In genomic region chr21:38272215-38272614, GRCh38 we compare ENCODE assay signal across 30 cellular contexts. TPM values are rescaled to one million over a fixed set of nuclear protein-coding genes. Genes with fewer than 3 reads are reported as not detected.
A peak's percentile ranks its signal among the peaks of the same experiment; 100 is the strongest.
DNase-seq lines count a peak whose midpoint lies in the region; ATAC-seq and TF ChIP-seq lines count a peak whose summit lies in the region.
"Had no signal": no experiment of that assay in that cellular context is flagged by ENCODE, and none has a peak within 500 bp of the region (broad histone marks: within the 10 kb centered on the region; RNA-seq: fewer than 3 reads in every experiment).

No MANE protein-coding gene starts in this region.

- H3K27me3 Mint-ChIP-seq in activated CD8-positive, alpha-beta T cell treated with anti-CD3 and anti-CD28 coated beads, Interleukin-2, amount 10 ng/mL, durations not matched to agents 7 days and 5 days (ENCODE audit: low read depth): no peaks in the 10 kb centered on the region

- peak overlapping the region in 1 of 4 donors; percentile 3 for H3K4me3 ChIP-seq in esophagus squamous epithelium
- peak overlapping the region; percentile 53 to 54 for H3K4me3 ChIP-seq in neutrophil (ENCODE audit: low read depth in 1 of 2, low read length in 1 of 2)
- no peak overlapping the region for H3K4me3 ChIP-seq in colonic mucosa
- H3K4me3 ChIP-seq: cardiac muscle cell, lung, SK-N-MC, vagina had no signal

- no peak overlapping the region for H3K9ac ChIP-seq in colonic mucosa (ENCODE audit: low read depth in 2 of 2, low read length in 2 of 2)

- no peaks in the 10 kb centered on the region for H3K36me3 Mint-ChIP-seq in activated CD8-positive, alpha-beta T cell treated with anti-CD3 and anti-CD28 coated beads, Interleukin-2, amount 10 ng/mL, durations not matched to agents 7 days and 5 days (ENCODE audit: low read depth)
- H3K36me3 Mint-ChIP-seq: activated naive CD8-positive, alpha-beta T cell treated with anti-CD3 and anti-CD28 coated beads for 36 hours; stimulated activated memory B cell treated with anti-CD40 and anti-IgM and Interleukin-4, amounts not matched to agents 10 μg/mL and 1 μg/mL and 100 μg/mL, for 72 hours had no signal

- POLR2A ChIA-PET in activated CD8-positive, alpha-beta T cell treated with anti-CD3 and anti-CD28 coated beads, Interleukin-2, amount 10 ng/mL, durations not matched to agents 7 days and 5 days (lab: Charles Lee): no interaction called here

- no peak for ATAC-seq in activated CD8-positive, alpha-beta T cell treated with anti-CD3 and anti-CD28 coated beads, Interleukin-2, amount 10 ng/mL, durations not matched to agents 7 days and 5 days
- no peak for ATAC-seq in GM18907 (IDR thresholded peaks at IDR 0.05; ENCODE audit: unreplicated experiment)
- ATAC-seq: activated CD4-positive, CD25-positive, alpha-beta regulatory T cell treated with anti-CD3 and anti-CD28 coated beads, Interleukin-2, amount 50 U/mL, for 24 hours; HepG2; sciatic nerve; stimulated activated memory B cell treated with anti-CD40 and anti-IgM and Interleukin-4, amounts not matched to agents 10 μg/mL and 1 μg/mL and 100 μg/mL, for 72 hours had no signal

- intact Hi-C loops in esophagus squamous epithelium (cut with DNase I) (no loop called here), colonic mucosa (cut with DNase I) (no loop called here)

- H3K4me1 ChIP-seq in esophagus squamous epithelium: peaks cover 29 to 69% (median 42%) of the 10 kb centered on the region in 3 donors
- H3K4me1 ChIP-seq in neutrophil (ENCODE audit: control insufficient read depth in 1 of 2, insufficient read depth in 1 of 2, low read depth in 1 of 2, low read length in 1 of 2): peaks cover 93 to 100% of the 10 kb centered on the region in 2 experiments
- H3K4me1 ChIP-seq in colonic mucosa: peaks cover 3% of the 10 kb centered on the region
- H3K4me1 ChIP-seq: Caco-2 had no signal

- 45 to 54% methylated on average over 2 to 5 of the region's 6 CpGs for WGBS in esophagus squamous epithelium, 2 donors

- H3K27ac ChIP-seq in esophagus squamous epithelium (peak overlapping the region in 3 of 4 donors; percentile 26 to 34 (median 30)), neutrophil (peak overlapping the region; percentile 90), colonic mucosa (no peak overlapping the region)
- H3K27ac ChIP-seq: cardiac muscle cell, RWPE1, SK-N-MC, vagina had no signal

- no peaks in the 10 kb centered on the region for H3K9me3 Mint-ChIP-seq in activated CD8-positive, alpha-beta T cell treated with anti-CD3 and anti-CD28 coated beads, Interleukin-2, amount 10 ng/mL, durations not matched to agents 7 days and 5 days (ENCODE audit: insufficient read depth)
- H3K9me3 Mint-ChIP-seq: activated naive CD8-positive, alpha-beta T cell treated with anti-CD3 and anti-CD28 coated beads for 36 hours had no signal

- H3K4me3 Mint-ChIP-seq in activated CD8-positive, alpha-beta T cell treated with anti-CD3 and anti-CD28 coated beads, Interleukin-2, amount 10 ng/mL, durations not matched to agents 7 days and 5 days: no peak overlapping the region
- H3K4me3 Mint-ChIP-seq: activated naive CD8-positive, alpha-beta T cell treated with anti-CD3 and anti-CD28 coated beads for 36 hours; stimulated activated memory B cell treated with anti-CD40 and anti-IgM and Interleukin-4, amounts not matched to agents 10 μg/mL and 1 μg/mL and 100 μg/mL, for 72 hours; T-helper 1 cell treated with Interleukin-12 subunit alpha and Interleukin-12 subunit beta and Interleukin-4 antibody, amounts not matched to agents 30 μg/mL and 1 μg/mL, for 36 hours had no signal

- H3K9me3 ChIP-seq in esophagus squamous epithelium (no peaks in the 10 kb centered on the region), neutrophil (no peaks in the 10 kb centered on the region), colonic mucosa (no peaks in the 10 kb centered on the region)
- H3K9me3 ChIP-seq: Caco-2, vagina had no signal

- TF ChIP-seq CTCF in esophagus squamous epithelium (IDR thresholded peaks at IDR 0.05) (no peak), neutrophil (IDR thresholded peaks at IDR 0.05) (no peak), colonic mucosa (IDR thresholded peaks at IDR 0.05) (no peak)

- no peaks in the 10 kb centered on the region for H3K27me3 ChIP-seq in esophagus squamous epithelium
- no peaks in the 10 kb centered on the region for H3K27me3 ChIP-seq in neutrophil
- no peaks in the 10 kb centered on the region for H3K27me3 ChIP-seq in colonic mucosa
- H3K27me3 ChIP-seq: cardiac muscle cell, vagina had no signal

- no peaks in the 10 kb centered on the region for H3K36me3 ChIP-seq in esophagus squamous epithelium
- peaks cover 42% of the 10 kb centered on the region for H3K36me3 ChIP-seq in neutrophil
- H3K36me3 ChIP-seq in colonic mucosa: no peaks in the 10 kb centered on the region
- H3K36me3 ChIP-seq: cardiac muscle cell, vagina had no signal

- CTCF ChIA-PET in activated CD8-positive, alpha-beta T cell treated with anti-CD3 and anti-CD28 coated beads, Interleukin-2, amount 10 ng/mL, durations not matched to agents 7 days and 5 days (lab: Charles Lee): no interaction called here

- H3K27ac Mint-ChIP-seq in activated CD8-positive, alpha-beta T cell treated with anti-CD3 and anti-CD28 coated beads, Interleukin-2, amount 10 ng/mL, durations not matched to agents 7 days and 5 days: no peak overlapping the region
- H3K27ac Mint-ChIP-seq: activated naive CD8-positive, alpha-beta T cell treated with anti-CD3 and anti-CD28 coated beads for 36 hours; stimulated activated memory B cell treated with anti-CD40 and anti-IgM and Interleukin-4, amounts not matched to agents 10 μg/mL and 1 μg/mL and 100 μg/mL, for 72 hours; T-helper 1 cell treated with Interleukin-12 subunit alpha and Interleukin-12 subunit beta and Interleukin-4 antibody, amounts not matched to agents 30 μg/mL and 1 μg/mL, for 36 hours had no signal

- DNase-seq in NCI-H69 (lab: John Stamatoyannopoulos, UW): peak; percentile 4
- no peak for DNase-seq in esophagus squamous epithelium (lab: John Stamatoyannopoulos, UW)
- DNase-seq in colonic mucosa: no peak
- no peak for DNase-seq in activated CD8-positive, alpha-beta T cell treated with anti-CD3 and anti-CD28 coated beads, Interleukin-2, amount 10 ng/mL, durations not matched to agents 7 days and 5 days
- DNase-seq in medulla oblongata (ENCODE audit: extremely low spot score): no peak
- DNase-seq: activated CD8-positive, alpha-beta memory T cell treated with anti-CD3 and anti-CD28 coated beads for 24 hours; activated effector memory CD4-positive, alpha-beta T cell treated with anti-CD3 and anti-CD28 coated beads, Interleukin-2, amount 50 U/mL, for 16 hours; activated naive CD8-positive, alpha-beta T cell treated with anti-CD3 and anti-CD28 coated beads for 36 hours; aorta; C1 segment of cervical spinal cord; Caco-2; DND-41; NCI-H1092; NCI-H1930; NCI-H526 treated with DMSO at 0.1 percent for 48 hours; stimulated activated CD4-positive, alpha-beta T cell treated with anti-CD3 and anti-CD28 coated beads, Interleukin-4, amount 100 ng/mL, for 4 hours had no signal

- no peaks in the 10 kb centered on the region for H3K4me1 Mint-ChIP-seq in activated CD8-positive, alpha-beta T cell treated with anti-CD3 and anti-CD28 coated beads, Interleukin-2, amount 10 ng/mL, durations not matched to agents 7 days and 5 days (ENCODE audit: low read depth)
- H3K4me1 Mint-ChIP-seq: stimulated activated memory B cell treated with anti-CD40 and anti-IgM and Interleukin-4, amounts not matched to agents 10 μg/mL and 1 μg/mL and 100 μg/mL, for 72 hours had no signal

- TF ChIP-seq POLR2A in GM19099 (IDR thresholded peaks at IDR 0.05; ENCODE audit: extremely low read depth, insufficient read length, low read depth) (peak; percentile 42), esophagus squamous epithelium (IDR thresholded peaks at IDR 0.05) (no peak)

RNA-seq across cellular contexts. Expression of gene KCNJ15, which starts 15.4 kb away (rescaled TPM):
- total RNA-seq in esophagus squamous epithelium: 10 to 100 TPM in 3 of 4 donors, 1 to 10 TPM in 1; 8.1 to 17.8 (median 15.8) TPM
- under 1 TPM; 0.17 to 0.21 TPM for total RNA-seq in colonic mucosa
- total RNA-seq in activated CD8-positive, alpha-beta T cell treated with anti-CD3 and anti-CD28 coated beads, Interleukin-2, amount 10 ng/mL, durations not matched to agents 7 days and 5 days: not detected
- total RNA-seq: Caco-2, cardiac muscle cell, HepG2, temporal lobe had no signal

Comparison
In these comparisons a context has a peak if more than half of its experiments do, and no peak if none do; other contexts are left out.
1. RNA of gene KCNJ15, which starts 15.4 kb away (total RNA-seq): 8.1 to 17.8 TPM in esophagus squamous epithelium; 0.17 to 0.21 TPM in colonic mucosa and not detected in activated CD8-positive, alpha-beta T cell treated with anti-CD3 and anti-CD28 coated beads, Interleukin-2, amount 10 ng/mL, durations not matched to agents 7 days and 5 days; every median in the first group is over 4 times any median in the second.